ENCODE assay signal across 29 cellular contexts in genomic region chr1:57910331-57910730, GRCh38.
"Had no signal": no experiment of that assay in that cellular context is flagged by ENCODE, and none has a peak within 500 bp of the region (broad histone marks: within the 10 kb centered on the region; RNA-seq: fewer than 3 reads in every experiment).

No MANE protein-coding gene starts in this region.

- H3K9me3 Mint-ChIP-seq: natural killer cell treated with Interleukin-12 subunit alpha and Interleukin-12 subunit beta and Interleukin-15 and Interleukin-18, amount 100 ng/mL, for 72 hours; nephron progenitor cell; neural crest cell; stimulated activated memory B cell treated with anti-CD40 and anti-IgM and Interleukin-4, amounts not matched to agents 10 μg/mL and 1 μg/mL and 100 μg/mL, for 72 hours; stimulated activated naive CD8-positive, alpha-beta T cell treated with anti-CD3 and anti-CD28 coated beads, Interleukin-15, amount 100 ng/mL, for 72 hours; type B pancreatic cell had no signal

- H3K4me1 ChIP-seq: pancreas, prostate gland, right atrium auricular region, right lobe of liver, sigmoid colon, suprapubic skin, testis, tibial artery, transverse colon, upper lobe of right lung, uterus had no signal

- H3K4me3 ChIP-seq: pancreas, prostate gland, right atrium auricular region, right lobe of liver, sigmoid colon, suprapubic skin, testis, tibial artery, transverse colon, upper lobe of right lung, uterus had no signal

- H3K36me3 ChIP-seq: neutrophil, pancreas, prostate gland, right atrium auricular region, right lobe of liver, sigmoid colon, suprapubic skin, tibial artery, transverse colon, upper lobe of right lung, uterus had no signal

- H3K27me3 Mint-ChIP-seq: stimulated activated memory B cell treated with anti-CD40 and anti-IgM and Interleukin-4, amounts not matched to agents 10 μg/mL and 1 μg/mL and 100 μg/mL, for 72 hours; stimulated activated naive CD8-positive, alpha-beta T cell treated with anti-CD3 and anti-CD28 coated beads, Interleukin-15, amount 100 ng/mL, for 72 hours; type B pancreatic cell had no signal

- H3K4me1 Mint-ChIP-seq: naive thymus-derived CD8-positive, alpha-beta T cell; stimulated activated memory B cell treated with anti-CD40 and anti-IgM and Interleukin-4, amounts not matched to agents 10 μg/mL and 1 μg/mL and 100 μg/mL, for 72 hours; stimulated activated naive CD8-positive, alpha-beta T cell treated with anti-CD3 and anti-CD28 coated beads, Interleukin-15, amount 100 ng/mL, for 72 hours had no signal

- H3K4me3 Mint-ChIP-seq: naive thymus-derived CD8-positive, alpha-beta T cell; natural killer cell treated with Interleukin-12 subunit alpha and Interleukin-12 subunit beta and Interleukin-15 and Interleukin-18, amount 100 ng/mL, for 72 hours; nephron progenitor cell; neural crest cell; stimulated activated memory B cell treated with anti-CD40 and anti-IgM and Interleukin-4, amounts not matched to agents 10 μg/mL and 1 μg/mL and 100 μg/mL, for 72 hours; stimulated activated naive CD8-positive, alpha-beta T cell treated with anti-CD3 and anti-CD28 coated beads, Interleukin-15, amount 100 ng/mL, for 72 hours; type B pancreatic cell had no signal

- H3K27ac Mint-ChIP-seq: natural killer cell treated with Interleukin-12 subunit alpha and Interleukin-12 subunit beta and Interleukin-15 and Interleukin-18, amount 100 ng/mL, for 72 hours; nephron progenitor cell; stimulated activated memory B cell treated with anti-CD40 and anti-IgM and Interleukin-4, amounts not matched to agents 10 μg/mL and 1 μg/mL and 100 μg/mL, for 72 hours; stimulated activated naive CD8-positive, alpha-beta T cell treated with anti-CD3 and anti-CD28 coated beads, Interleukin-15, amount 100 ng/mL, for 72 hours; type B pancreatic cell had no signal

- ATAC-seq: naive thymus-derived CD8-positive, alpha-beta T cell; natural killer cell treated with Interleukin-12 subunit alpha and Interleukin-12 subunit beta and Interleukin-15 and Interleukin-18, amount 100 ng/mL, for 72 hours; pancreas; right lobe of liver; stimulated activated memory B cell treated with anti-CD40 and anti-IgM and Interleukin-4, amounts not matched to agents 10 μg/mL and 1 μg/mL and 100 μg/mL, for 72 hours; stimulated activated naive CD8-positive, alpha-beta T cell treated with anti-CD3 and anti-CD28 coated beads, Interleukin-15, amount 100 ng/mL, for 72 hours; stimulated activated naive CD8-positive, alpha-beta T cell treated with anti-CD3 and anti-CD28 coated beads, Interleukin-15, Interleukin-2, amounts not matched to agents 100 U/mL and 50 U/mL, for 24 hours; upper lobe of right lung had no signal

- H3K27me3 ChIP-seq: neutrophil, pancreas, right atrium auricular region, right lobe of liver, sigmoid colon, suprapubic skin, testis, tibial artery, transverse colon, upper lobe of right lung, uterus had no signal

- H3K27ac ChIP-seq: neutrophil, pancreas, prostate gland, right atrium auricular region, right lobe of liver, sigmoid colon, suprapubic skin, testis, tibial artery, transverse colon, upper lobe of right lung, uterus had no signal

- H3K36me3 Mint-ChIP-seq: naive thymus-derived CD8-positive, alpha-beta T cell; natural killer cell treated with Interleukin-12 subunit alpha and Interleukin-12 subunit beta and Interleukin-15 and Interleukin-18, amount 100 ng/mL, for 72 hours; stimulated activated memory B cell treated with anti-CD40 and anti-IgM and Interleukin-4, amounts not matched to agents 10 μg/mL and 1 μg/mL and 100 μg/mL, for 72 hours; type B pancreatic cell had no signal

- H3K9me3 ChIP-seq: neutrophil, pancreas, prostate gland, right atrium auricular region, right lobe of liver, sigmoid colon, suprapubic skin, testis, tibial artery, transverse colon, upper lobe of right lung, uterus had no signal

- DNase-seq: naive thymus-derived CD8-positive, alpha-beta T cell; nephron progenitor cell; nucleus accumbens; pancreas; retina; right lobe of liver; sigmoid colon; small intestine; stimulated activated CD4-positive, alpha-beta T cell treated with anti-CD3 and anti-CD28 coated beads, Interleukin-15, amount 100 ng/mL, for 24 hours; stimulated activated CD4-positive, alpha-beta T cell treated with anti-CD3 and anti-CD28 coated beads, Interleukin-4, amount 100 ng/mL, for 1 hour; stimulated activated CD4-positive, alpha-beta T cell treated with anti-CD3 and anti-CD28 coated beads, Interleukin-4, amount 100 ng/mL, for 4 hours; stimulated activated CD8-positive, alpha-beta memory T cell treated with anti-CD3 and anti-CD28 coated beads, Interleukin-4, amount 100 ng/mL, for 48 hours; stimulated activated naive CD4-positive, alpha-beta T cell; stimulated activated naive CD8-positive, alpha-beta T cell treated with anti-CD3 and anti-CD28 coated beads, Interleukin-15, amount 100 ng/mL, for 72 hours; stimulated activated naive CD8-positive, alpha-beta T cell treated with anti-CD3 and anti-CD28 coated beads, Interleukin-15, Interleukin-2, amounts not matched to agents 100 U/mL and 50 U/mL, for 24 hours; substantia nigra; testis; tibial artery; transverse colon; upper lobe of right lung; uterus had no signal
